Comparison of ENCODE assay signal across 8 cellular contexts in the genomic region with DNA sequence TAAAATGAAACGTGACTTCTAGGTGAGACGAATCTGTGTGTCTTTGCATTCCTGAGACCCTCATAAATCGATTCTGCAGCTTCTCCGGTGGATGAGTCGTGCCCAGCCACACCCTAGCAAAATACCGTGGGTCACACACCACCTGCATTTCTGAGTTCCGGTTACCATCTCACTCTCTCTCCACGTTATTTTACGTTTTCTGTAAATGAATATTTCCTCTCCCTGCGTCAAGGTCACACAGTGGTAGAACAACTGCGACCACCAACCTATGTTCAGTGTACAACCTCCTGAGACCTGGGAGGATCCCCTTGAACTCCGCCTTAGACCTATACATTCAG. TPM values are rescaled to one million over a fixed set of nuclear protein-coding genes. Genes with fewer than 3 reads are reported as not detected.
DNase-seq lines count a peak whose midpoint lies in the region; ATAC-seq and TF ChIP-seq lines count a peak whose summit lies in the region.

No MANE protein-coding gene starts in this region.

- no peak for ATAC-seq in HG03469 (IDR thresholded peaks at IDR 0.05; ENCODE audit: unreplicated experiment)
- no peak for ATAC-seq in GM19452 (IDR thresholded peaks at IDR 0.05; ENCODE audit: unreplicated experiment)

- no peaks in the 10 kb centered on the region for H3K9me3 ChIP-seq in esophagus (ENCODE audit: control insufficient read depth in 2 of 2, insufficient read depth in 1 of 2, low read depth in 1 of 2, low read length in 1 of 2)

- H3K4me1 ChIP-seq in esophagus (ENCODE audit: control insufficient read depth in 2 of 2, insufficient read depth in 2 of 2, low read length in 1 of 2) (no peaks in the 10 kb centered on the region), rectal smooth muscle tissue (ENCODE audit: control insufficient read depth, insufficient read depth, low read length) (peaks cover 10% of the 10 kb centered on the region)

- no peaks in the 10 kb centered on the region for H3K27me3 ChIP-seq in esophagus (ENCODE audit: control insufficient read depth in 1 of 2, insufficient read depth in 2 of 2, low read length in 2 of 2)
- no peaks in the 10 kb centered on the region for H3K27me3 ChIP-seq in rectal smooth muscle tissue (ENCODE audit: control insufficient read depth, insufficient read depth, low read length)

- H3K27ac ChIP-seq in esophagus (ENCODE audit: low read depth in 2 of 2, low read length in 1 of 2), result peak overlapping the region; percentile 92 to 97
- H3K27ac ChIP-seq in rectal smooth muscle tissue (ENCODE audit: low read depth, low read length), result peak overlapping the region; percentile 95

- DNase-seq in GM12864 (ENCODE audit: low read depth) (no peak), NCI-H748 (lab: John Stamatoyannopoulos, UW; ENCODE audit: unreplicated experiment) (peak; percentile 41), NCI-H82 (lab: John Stamatoyannopoulos, UW) (no peak)
- no peak for DNase-seq in activated CD4-positive, CD25-positive, alpha-beta regulatory T cell (lab: John Stamatoyannopoulos, UW)

- H3K4me3 ChIP-seq in GM12864 (ENCODE audit: low read depth, low read length) (peak overlapping the region; percentile 78), esophagus (ENCODE audit: low read depth in 1 of 2, low read length in 2 of 2) (peak overlapping the region; percentile 87 to 88), rectal smooth muscle tissue (ENCODE audit: low read length) (peak overlapping the region; percentile 85)

- H3K36me3 ChIP-seq in esophagus (ENCODE audit: control insufficient read depth in 2 of 2, insufficient read depth in 2 of 2, low read length in 1 of 2) (no peaks in the 10 kb centered on the region), rectal smooth muscle tissue (ENCODE audit: control insufficient read depth, insufficient read depth, low read length) (peaks cover 4% of the 10 kb centered on the region)

- TF ChIP-seq CTCF in GM12864 (IDR thresholded peaks at IDR 0.05; ENCODE audit: low read depth, low read length, missing control alignments), result no peak

- H3K9ac ChIP-seq in rectal smooth muscle tissue (ENCODE audit: low read length), result peak overlapping the region; percentile 75

- WGBS in esophagus, 2 donors, result 2 to 3% methylated on average over 12 of the region's 12 CpGs

RNA-seq across cellular contexts. Expression of a gene that starts 1.1 kb away (rescaled TPM):
- polyA plus RNA-seq in esophagus, result 10 to 100 TPM; 47.7 to 53.4 TPM
